ENCODE assay signal across 19 cellular contexts in genomic region chr17:1036845-1037237, GRCh38. TPM values are rescaled to one million over a fixed set of nuclear protein-coding genes. Genes with fewer than 3 reads are reported as not detected.
A peak's percentile ranks its signal among the peaks of the same experiment; 100 is the strongest.
DNase-seq lines count a peak whose midpoint lies in the region; ATAC-seq and TF ChIP-seq lines count a peak whose summit lies in the region.
"Had no signal": no experiment of that assay in that cellular context is flagged by ENCODE, and none has a peak within 500 bp of the region (broad histone marks: within the 10 kb centered on the region; RNA-seq: fewer than 3 reads in every experiment).

No MANE protein-coding gene starts in this region.

- no peak overlapping the region for H2BK12ac ChIP-seq in neuronal stem cell (ENCODE audit: low read length)

- POLR2A ChIA-PET in activated CD4-positive, alpha-beta T cell treated with anti-CD3 and anti-CD28 coated beads, Interleukin-2, amount 10 ng/mL, durations not matched to agents 7 days and 5 days (lab: Charles Lee), result no interaction called here
- POLR2A ChIA-PET in activated CD4-positive, alpha-beta memory T cell treated with anti-CD3 and anti-CD28 coated beads for 36 hours (lab: Charles Lee), result no interaction called here

- H2AK5ac ChIP-seq in neuronal stem cell (ENCODE audit: low read depth, low read length), result no peak overlapping the region

- no peaks in the 10 kb centered on the region for H3K9me3 Mint-ChIP-seq in activated CD4-positive, alpha-beta T cell treated with anti-CD3 and anti-CD28 coated beads, Interleukin-2, amount 10 ng/mL, durations not matched to agents 7 days and 5 days
- no peaks in the 10 kb centered on the region for H3K9me3 Mint-ChIP-seq in effector memory CD8-positive, alpha-beta T cell
- H3K9me3 Mint-ChIP-seq in activated CD4-positive, alpha-beta memory T cell treated with anti-CD3 and anti-CD28 coated beads for 36 hours, result no peaks in the 10 kb centered on the region
- H3K9me3 Mint-ChIP-seq: CD4-positive, alpha-beta T cell; IgD-negative memory B cell had no signal

- H4K91ac ChIP-seq in neuronal stem cell (ENCODE audit: low read depth, low read length, poor library complexity), result no peak overlapping the region

- H2BK5ac ChIP-seq in neuronal stem cell (ENCODE audit: low read length), result no peak overlapping the region

- H3K9me3 ChIP-seq in WERI-Rb-1 (ENCODE audit: severe bottlenecking) (no peaks in the 10 kb centered on the region), neuronal stem cell (replicated peaks in 1 of 2; ENCODE audit: control insufficient read depth in 2 of 2, insufficient read depth in 1 of 2, low read depth in 1 of 2, low read length in 2 of 2) (no peaks in the 10 kb centered on the region)
- H3K9me3 ChIP-seq: A549, HAP-1 had no signal

- H3K23ac ChIP-seq in neuronal stem cell (ENCODE audit: low read depth, low read length, poor library complexity), result peak overlapping the region; percentile 34

- CTCF ChIA-PET in activated CD4-positive, alpha-beta T cell treated with anti-CD3 and anti-CD28 coated beads, Interleukin-2, amount 10 ng/mL, durations not matched to agents 7 days and 5 days (lab: Charles Lee), result interaction anchor here (0.6 to 1.0 kb wide), 2 partner anchors 9 to 48 kb away, joined by 3 to 4 read pairs; no protein-coding TSS in a partner anchor
- CTCF ChIA-PET in activated CD4-positive, alpha-beta memory T cell treated with anti-CD3 and anti-CD28 coated beads for 36 hours (lab: Charles Lee), result interaction anchor here (1.4 kb wide), 1 partner anchor 20 kb away, joined by 3 read pairs; no protein-coding TSS in a partner anchor

- H3K36me3 Mint-ChIP-seq in activated CD4-positive, alpha-beta T cell treated with anti-CD3 and anti-CD28 coated beads, Interleukin-2, amount 10 ng/mL, durations not matched to agents 7 days and 5 days (ENCODE audit: low read depth), result peaks cover 9% of the 10 kb centered on the region
- peaks cover 22% of the 10 kb centered on the region for H3K36me3 Mint-ChIP-seq in effector memory CD8-positive, alpha-beta T cell (ENCODE audit: insufficient read depth)
- H3K36me3 Mint-ChIP-seq in activated CD4-positive, alpha-beta memory T cell treated with anti-CD3 and anti-CD28 coated beads for 36 hours, result peaks cover under 1% of the 10 kb centered on the region

- H3K36me3 ChIP-seq in WERI-Rb-1, result peaks cover 17% of the 10 kb centered on the region
- H3K36me3 ChIP-seq in neuronal stem cell (replicated peaks in 1 of 2; ENCODE audit: control insufficient read depth in 2 of 2, insufficient read depth in 2 of 2, low read length in 2 of 2), result peaks cover 3 to 4% of the 10 kb centered on the region in 2 donors
- H3K36me3 ChIP-seq: HAP-1 had no signal

- H3K27ac Mint-ChIP-seq in activated CD4-positive, alpha-beta T cell treated with anti-CD3 and anti-CD28 coated beads, Interleukin-2, amount 10 ng/mL, durations not matched to agents 7 days and 5 days, result peak overlapping the region; percentile 36
- peak overlapping the region; percentile 60 to 69 for H3K27ac Mint-ChIP-seq in effector memory CD8-positive, alpha-beta T cell
- no peak overlapping the region for H3K27ac Mint-ChIP-seq in activated CD4-positive, alpha-beta memory T cell treated with anti-CD3 and anti-CD28 coated beads for 36 hours
- H3K27ac Mint-ChIP-seq: CD4-positive, alpha-beta T cell; IgD-negative memory B cell had no signal

- no peak for ATAC-seq in effector memory CD8-positive, alpha-beta T cell (replicated peaks)
- no peak for ATAC-seq in GM21723 (IDR thresholded peaks at IDR 0.05; ENCODE audit: unreplicated experiment)
- no peak for ATAC-seq in GM21619 (IDR thresholded peaks at IDR 0.05; ENCODE audit: unreplicated experiment)

- H2BK15ac ChIP-seq in neuronal stem cell (ENCODE audit: low read length), result no peak overlapping the region

- no peaks in the 10 kb centered on the region for H3K4me1 Mint-ChIP-seq in activated CD4-positive, alpha-beta T cell treated with anti-CD3 and anti-CD28 coated beads, Interleukin-2, amount 10 ng/mL, durations not matched to agents 7 days and 5 days
- H3K4me1 Mint-ChIP-seq in effector memory CD8-positive, alpha-beta T cell (ENCODE audit: low read depth in 2 of 2), result peaks cover 5 to 9% of the 10 kb centered on the region in 2 donors
- H3K4me1 Mint-ChIP-seq in activated CD4-positive, alpha-beta memory T cell treated with anti-CD3 and anti-CD28 coated beads for 36 hours (ENCODE audit: low read depth), result no peaks in the 10 kb centered on the region

- peaks cover 16% of the 10 kb centered on the region for H3K79me1 ChIP-seq in neuronal stem cell (ENCODE audit: low read depth, low read length)

- H3K4me3 Mint-ChIP-seq in activated CD4-positive, alpha-beta T cell treated with anti-CD3 and anti-CD28 coated beads, Interleukin-2, amount 10 ng/mL, durations not matched to agents 7 days and 5 days, result no peak overlapping the region
- no peak overlapping the region for H3K4me3 Mint-ChIP-seq in effector memory CD8-positive, alpha-beta T cell
- no peak overlapping the region for H3K4me3 Mint-ChIP-seq in activated CD4-positive, alpha-beta memory T cell treated with anti-CD3 and anti-CD28 coated beads for 36 hours
- H3K4me3 Mint-ChIP-seq: CD4-positive, alpha-beta T cell; IgD-negative memory B cell had no signal

- no CpG with 5 or more reads among the region's 2 CpGs for WGBS in neuronal stem cell (ENCODE audit: extremely low coverage in 2 of 2, insufficient read length in 2 of 2, insufficient replicate concordance in 1 of 2), 2 donors

- no peak for TF ChIP-seq CTCF in WERI-Rb-1 (IDR thresholded peaks at IDR 0.05; ENCODE audit: low read depth, low read length)

- no peak overlapping the region for H3K4ac ChIP-seq in neuronal stem cell (ENCODE audit: low read length)

- DNase-seq in activated CD4-positive, alpha-beta T cell treated with anti-CD3 and anti-CD28 coated beads, Interleukin-2, amount 10 ng/mL, durations not matched to agents 7 days and 5 days, result no peak
- DNase-seq in activated CD4-positive, alpha-beta T cell treated with anti-CD3 and anti-CD28 coated beads, Interleukin-2, amount 50 U/mL, for 4 hours, result no peak
- DNase-seq in WERI-Rb-1, result no peak
- no peak for DNase-seq in effector memory CD8-positive, alpha-beta T cell
- no peak for DNase-seq in neuronal stem cell (ENCODE audit: low spot score)
- DNase-seq in activated CD4-positive, alpha-beta memory T cell treated with anti-CD3 and anti-CD28 coated beads for 36 hours, result no peak
- DNase-seq: AML-193; CD4-positive, alpha-beta T cell; DMS153; DMS79; GDM1; GM23248 had no signal

- H3K27me3 ChIP-seq in WERI-Rb-1 (ENCODE audit: insufficient read depth, low read depth, severe bottlenecking) (no peaks in the 10 kb centered on the region), neuronal stem cell (ENCODE audit: control insufficient read depth in 3 of 3, insufficient read depth in 3 of 3, low read depth in 1 of 3, low read length in 3 of 3) (peaks cover 0 to 8% (median 0%) of the 10 kb centered on the region in 3 experiments)

- no peak overlapping the region for H4K8ac ChIP-seq in neuronal stem cell (ENCODE audit: low read depth, low read length)

- H3K9ac ChIP-seq in neuronal stem cell (ENCODE audit: low read depth, low read length, poor library complexity), result peak overlapping the region; percentile 44
- H3K9ac ChIP-seq: GM23248 had no signal

- H3K27ac ChIP-seq in WERI-Rb-1 (peak overlapping the region; percentile 93), neuronal stem cell (replicated peaks; ENCODE audit: low read length) (no peak overlapping the region)
- H3K27ac ChIP-seq: 22Rv1, A549, C4-2B, GM23248 had no signal

- no peak overlapping the region for H3K4me3 ChIP-seq in WERI-Rb-1 (ENCODE audit: low read depth, low read length)
- H3K4me3 ChIP-seq in neuronal stem cell (ENCODE audit: low read length in 2 of 2), result no peak overlapping the region
- H3K4me3 ChIP-seq: A549, GM23248, HAP-1 had no signal

- H3K27me3 Mint-ChIP-seq in activated CD4-positive, alpha-beta T cell treated with anti-CD3 and anti-CD28 coated beads, Interleukin-2, amount 10 ng/mL, durations not matched to agents 7 days and 5 days, result no peaks in the 10 kb centered on the region
- no peaks in the 10 kb centered on the region for H3K27me3 Mint-ChIP-seq in effector memory CD8-positive, alpha-beta T cell
- no peaks in the 10 kb centered on the region for H3K27me3 Mint-ChIP-seq in activated CD4-positive, alpha-beta memory T cell treated with anti-CD3 and anti-CD28 coated beads for 36 hours
- H3K27me3 Mint-ChIP-seq: CD4-positive, alpha-beta T cell; IgD-negative memory B cell had no signal

- H2BK120ac ChIP-seq in neuronal stem cell (ENCODE audit: low read depth, low read length), result no peak overlapping the region

- intact Hi-C loops in activated CD4-positive, alpha-beta memory T cell treated with anti-CD3 and anti-CD28 coated beads for 36 hours (cut with micrococcal nuclease), result no loop called here

- no peak overlapping the region for H3K4me2 ChIP-seq in neuronal stem cell (ENCODE audit: insufficient read depth, low read length, poor library complexity, severe bottlenecking)
- H3K4me2 ChIP-seq: A549 had no signal

- H3K14ac ChIP-seq in neuronal stem cell (ENCODE audit: low read length), result no peak overlapping the region

- H3K4me1 ChIP-seq in neuronal stem cell (ENCODE audit: control insufficient read depth in 2 of 2, insufficient read depth in 1 of 2, low read depth in 1 of 2, low read length in 2 of 2), result peaks cover 0 to 16% of the 10 kb centered on the region in 2 donors
- H3K4me1 ChIP-seq: A549, HAP-1 had no signal

- H2AFZ ChIP-seq in neuronal stem cell (ENCODE audit: low read length), result no peak overlapping the region
- H2AFZ ChIP-seq: GM23248 had no signal

- H3K18ac ChIP-seq in neuronal stem cell (ENCODE audit: low read length), result no peak overlapping the region

RNA-seq across cellular contexts. Expression of gene TIMM22, which starts 39.9 kb away (rescaled TPM):
- 1 to 10 TPM; 8.4 to 9.2 TPM for total RNA-seq in activated CD4-positive, alpha-beta T cell treated with anti-CD3 and anti-CD28 coated beads, Interleukin-2, amount 10 ng/mL, durations not matched to agents 7 days and 5 days
- 9.5 TPM for polyA plus RNA-seq in neuronal stem cell (2013, experiment 1 of 2)
- 9.6 TPM for polyA plus RNA-seq in neuronal stem cell (2013, experiment 2 of 2)
- total RNA-seq in activated CD4-positive, alpha-beta memory T cell treated with anti-CD3 and anti-CD28 coated beads for 36 hours, result 1 to 10 TPM; 8.0 to 9.6 TPM

RNA-seq across cellular contexts. Expression of gene NXN, which starts 57.3 kb away (rescaled TPM):
- total RNA-seq in activated CD4-positive, alpha-beta T cell treated with anti-CD3 and anti-CD28 coated beads, Interleukin-2, amount 10 ng/mL, durations not matched to agents 7 days and 5 days, result under 1 TPM; 0.22 to 0.65 TPM
- polyA plus RNA-seq in neuronal stem cell (2013, experiment 1 of 2), result 68.2 TPM
- 67.4 TPM for polyA plus RNA-seq in neuronal stem cell (2013, experiment 2 of 2)
- total RNA-seq in activated CD4-positive, alpha-beta memory T cell treated with anti-CD3 and anti-CD28 coated beads for 36 hours, result under 1 TPM; 0.31 to 0.33 TPM
